In genomic region chr9:3549243-3549642, GRCh38 we compare ENCODE assay signal across 31 cellular contexts.
"Had no signal": no experiment of that assay in that cellular context is flagged by ENCODE, and none has a peak within 500 bp of the region (broad histone marks: within the 10 kb centered on the region; RNA-seq: fewer than 3 reads in every experiment).

No MANE protein-coding gene starts in this region.

- H3K9me3 Mint-ChIP-seq: dendritic cell treated with granulocyte-macrophage colony-stimulating factor and Interleukin-4, amounts not matched to agents 40 ng/mL and 50 ng/mL, for 4 days; endodermal cell; mesothelial cell of epicardium; naive B cell; natural killer cell treated with Interleukin-12 subunit alpha and Interleukin-12 subunit beta and Interleukin-15 and Interleukin-18, amount 100 ng/mL, for 72 hours; neural crest cell; stimulated activated naive CD8-positive, alpha-beta T cell treated with anti-CD3 and anti-CD28 coated beads, Interleukin-15, amount 100 ng/mL, for 72 hours had no signal

- DNase-seq: effector CD8-positive, alpha-beta T cell; endodermal cell; foreskin fibroblast; gastrocnemius medialis; head of caudate nucleus; kidney; left lung; mesenchymal stem cell; mucosa of descending colon; naive B cell; stimulated activated CD4-positive, alpha-beta T cell treated with anti-CD3 and anti-CD28 coated beads, Interleukin-12 subunit alpha, Interleukin-12 subunit beta, amount 100 ng/mL, for 4 hours; stimulated activated CD4-positive, alpha-beta T cell treated with anti-CD3 and anti-CD28 coated beads, Interleukin-1b, Interleukin-23, amount 100 ng/mL, for 48 hours; stimulated activated CD4-positive, alpha-beta T cell treated with anti-CD3 and anti-CD28 coated beads, Interleukin-4, amount 100 ng/mL, for 1 hour; stimulated activated CD8-positive, alpha-beta memory T cell treated with anti-CD3 and anti-CD28 coated beads, Interleukin-4, amount 100 ng/mL, for 48 hours; stimulated activated naive CD4-positive, alpha-beta T cell; stimulated activated naive CD8-positive, alpha-beta T cell treated with anti-CD3 and anti-CD28 coated beads, Interleukin-15, amount 100 ng/mL, for 72 hours; transverse colon; upper lobe of right lung had no signal

- H3K27ac ChIP-seq: epithelial cell of prostate, gastrocnemius medialis, left lung, neutrophil, parathyroid adenoma, suprapubic skin, transverse colon, upper lobe of right lung, vagina had no signal

- H3K4me1 ChIP-seq: gastrocnemius medialis, left lung, parathyroid adenoma, suprapubic skin, transverse colon, upper lobe of right lung, vagina had no signal

- H3K4me3 ChIP-seq: gastrocnemius medialis, left lung, mucosa of descending colon, smooth muscle cell, suprapubic skin, transverse colon, upper lobe of right lung, vagina had no signal

- H3K27me3 Mint-ChIP-seq: dendritic cell treated with granulocyte-macrophage colony-stimulating factor and Interleukin-4, amounts not matched to agents 40 ng/mL and 50 ng/mL, for 4 days; naive B cell; natural killer cell treated with Interleukin-12 subunit alpha and Interleukin-12 subunit beta and Interleukin-15 and Interleukin-18, amount 100 ng/mL, for 72 hours; progenitor cell of endocrine pancreas; stimulated activated naive CD8-positive, alpha-beta T cell treated with anti-CD3 and anti-CD28 coated beads, Interleukin-15, amount 100 ng/mL, for 72 hours had no signal

- H3K36me3 ChIP-seq: neutrophil, transverse colon, upper lobe of right lung, vagina had no signal

- H3K36me3 Mint-ChIP-seq: natural killer cell treated with Interleukin-12 subunit alpha and Interleukin-12 subunit beta and Interleukin-15 and Interleukin-18, amount 100 ng/mL, for 72 hours had no signal

- H3K4me3 Mint-ChIP-seq: dendritic cell treated with granulocyte-macrophage colony-stimulating factor and Interleukin-4, amounts not matched to agents 40 ng/mL and 50 ng/mL, for 4 days; endodermal cell; mesothelial cell of epicardium; natural killer cell treated with Interleukin-12 subunit alpha and Interleukin-12 subunit beta and Interleukin-15 and Interleukin-18, amount 100 ng/mL, for 72 hours; neural crest cell; stimulated activated naive CD8-positive, alpha-beta T cell treated with anti-CD3 and anti-CD28 coated beads, Interleukin-15, amount 100 ng/mL, for 72 hours had no signal

- H3K9me3 ChIP-seq: gastrocnemius medialis, left lung, mucosa of descending colon, neutrophil, suprapubic skin, transverse colon, upper lobe of right lung, vagina had no signal

- H3K4me1 Mint-ChIP-seq: naive B cell had no signal

- H3K27ac Mint-ChIP-seq: dendritic cell treated with granulocyte-macrophage colony-stimulating factor and Interleukin-4, amounts not matched to agents 40 ng/mL and 50 ng/mL, for 4 days; endodermal cell; mesothelial cell of epicardium; naive B cell; natural killer cell treated with Interleukin-12 subunit alpha and Interleukin-12 subunit beta and Interleukin-15 and Interleukin-18, amount 100 ng/mL, for 72 hours; progenitor cell of endocrine pancreas; stimulated activated naive CD8-positive, alpha-beta T cell treated with anti-CD3 and anti-CD28 coated beads, Interleukin-15, amount 100 ng/mL, for 72 hours had no signal

- ATAC-seq: esophagus mucosa; gastrocnemius medialis; left lung; mucosa of descending colon; natural killer cell treated with Interleukin-12 subunit alpha and Interleukin-12 subunit beta and Interleukin-15 and Interleukin-18, amount 100 ng/mL, for 72 hours; sciatic nerve; stimulated activated naive CD8-positive, alpha-beta T cell treated with anti-CD3 and anti-CD28 coated beads, Interleukin-15, amount 100 ng/mL, for 72 hours; upper lobe of right lung had no signal
